In genomic region chr11:44623321-44623715, GRCh38 we compare ENCODE assay signal across 10 cellular contexts. TPM values are rescaled to one million over a fixed set of nuclear protein-coding genes. Genes with fewer than 3 reads are reported as not detected.
DNase-seq lines count a peak whose midpoint lies in the region; ATAC-seq and TF ChIP-seq lines count a peak whose summit lies in the region.
"Had no signal": no experiment of that assay in that cellular context is flagged by ENCODE, and none has a peak within 500 bp of the region (broad histone marks: within the 10 kb centered on the region; RNA-seq: fewer than 3 reads in every experiment).

No MANE protein-coding gene starts in this region.

- H4K20me1 ChIP-seq in BLaER1 treated with 17β-estradiol and CSF1 and Interleukin-3, amounts not matched to agents 10 nM and 100 nM = peaks cover 0 to 25% (median 0%) of the 10 kb centered on the region in 11 experiments; a peak in 6 of 22 replicates

- no peak overlapping the region for H3K9ac ChIP-seq in BLaER1 treated with 17β-estradiol and CSF1 and Interleukin-3, amounts not matched to agents 10 nM and 100 nM
- H3K9ac ChIP-seq: KMS-11 had no signal

- H3K4me2 ChIP-seq in BLaER1 treated with 17β-estradiol and CSF1 and Interleukin-3, amounts not matched to agents 10 nM and 100 nM = peak overlapping the region; percentile 43 to 92 (median 86)
- H3K4me2 ChIP-seq: KMS-11 had no signal

- peak overlapping the region in 1 of 10 experiments; percentile 13; a peak in 1 of 20 replicates for H3K4me3 ChIP-seq in BLaER1 treated with 17β-estradiol and CSF1 and Interleukin-3, amounts not matched to agents 10 nM and 100 nM
- H3K4me3 ChIP-seq in dorsolateral prefrontal cortex (no peak overlapping the region), neutrophil (ENCODE audit: low read depth in 1 of 2, low read length in 1 of 2) (no peak overlapping the region)

- peaks cover 0 to 7% (median 0%) of the 10 kb centered on the region in 11 experiments; a peak in 2 of 22 replicates for H3K36me3 ChIP-seq in BLaER1 treated with 17β-estradiol and CSF1 and Interleukin-3, amounts not matched to agents 10 nM and 100 nM
- peaks cover 41% of the 10 kb centered on the region for H3K36me3 ChIP-seq in KOPT-K1 (ENCODE audit: insufficient read depth, low read length)
- peaks cover 34% of the 10 kb centered on the region for H3K36me3 ChIP-seq in neutrophil

- TF ChIP-seq CTCF in dorsolateral prefrontal cortex (IDR thresholded peaks at IDR 0.05 in 54 of 56, conservative IDR thresholded peaks at IDR 0.05 in 2 of 56; ENCODE audit: low read depth in 1 of 56, partially characterized antibody in 56 of 56) (no peak), neutrophil (IDR thresholded peaks at IDR 0.05) (no peak)

- ATAC-seq in HG03108 (IDR thresholded peaks at IDR 0.05; ENCODE audit: unreplicated experiment) = no peak
- no peak for ATAC-seq in GM18498 (IDR thresholded peaks at IDR 0.05; ENCODE audit: unreplicated experiment)

- intact Hi-C loops in dorsolateral prefrontal cortex (cut with DNase I) = loop anchor here (5.0 to 10.0 kb wide), 3 partner anchors 274 to 484 kb away; no protein-coding TSS in a partner anchor

- H3K4me1 ChIP-seq in BLaER1 treated with 17β-estradiol and CSF1 and Interleukin-3, amounts not matched to agents 10 nM and 100 nM = peaks cover 28 to 78% (median 76%) of the 10 kb centered on the region in 10 experiments
- H3K4me1 ChIP-seq in neutrophil (ENCODE audit: control insufficient read depth in 1 of 2, insufficient read depth in 1 of 2, low read depth in 1 of 2, low read length in 1 of 2) = peaks cover 69 to 74% of the 10 kb centered on the region in 2 experiments

- peak overlapping the region in 5 of 11 experiments; percentile 5 to 64 (median 49); a peak in 6 of 22 replicates for H3K27ac ChIP-seq in BLaER1 treated with 17β-estradiol and CSF1 and Interleukin-3, amounts not matched to agents 10 nM and 100 nM
- H3K27ac ChIP-seq in KOPT-K1 (ENCODE audit: low read depth, low read length, poor library complexity, severe bottlenecking) (peak overlapping the region; percentile 9), dorsolateral prefrontal cortex (peak overlapping the region in 5 of 59 donors; percentile 28 to 49 (median 33)), neutrophil (peak overlapping the region; percentile 53)
- H3K27ac ChIP-seq: KMS-11 had no signal

- DNase-seq in dorsolateral prefrontal cortex = peak in 7 of 10 donors; percentile 2 to 40 (median 16)
- no peak for DNase-seq in NCI-H2196 (lab: John Stamatoyannopoulos, UW; ENCODE audit: unreplicated experiment)
- DNase-seq in A172 (ENCODE audit: low spot score) = no peak
- DNase-seq: stimulated activated naive CD4-positive, alpha-beta T cell treated with Interleukin-2 at 50 U/mL for 16 hours had no signal

- peaks cover 0 to 14% (median 0%) of the 10 kb centered on the region in 11 experiments; a peak in 4 of 22 replicates for H3K9me3 ChIP-seq in BLaER1 treated with 17β-estradiol and CSF1 and Interleukin-3, amounts not matched to agents 10 nM and 100 nM (replicated peaks in 1 of 11)
- H3K9me3 ChIP-seq in KOPT-K1 (ENCODE audit: insufficient read depth, low read length, poor library complexity, severe bottlenecking) = no peaks in the 10 kb centered on the region
- H3K9me3 ChIP-seq in neutrophil = no peaks in the 10 kb centered on the region

- H3K27me3 ChIP-seq in BLaER1 treated with 17β-estradiol and CSF1 and Interleukin-3, amounts not matched to agents 10 nM and 100 nM = peaks cover 0 to 6% (median 0%) of the 10 kb centered on the region in 11 experiments; a peak in 1 of 22 replicates
- no peaks in the 10 kb centered on the region for H3K27me3 ChIP-seq in dorsolateral prefrontal cortex
- H3K27me3 ChIP-seq in neutrophil = no peaks in the 10 kb centered on the region

RNA-seq across cellular contexts. Expression of gene CD82, which starts 57.9 kb away (rescaled TPM):
- total RNA-seq in dorsolateral prefrontal cortex = 100 to 1,000 TPM in 11 of 120 experiments, 10 to 100 TPM in 109; 22.6 to 179 (median 59.4) TPM
- total RNA-seq in A172 (2014; rRNA removed; shearing (Covaris generic)) = 26.8 and 40.3 TPM in 2 replicates

Comparison
In these comparisons a context has a peak if more than half of its experiments do, and no peak if none do; other contexts are left out.
1. DNase-seq: peak in dorsolateral prefrontal cortex (7 of 10); none in NCI-H2196 (single experiment) and A172 (single experiment).